In the genomic region with DNA sequence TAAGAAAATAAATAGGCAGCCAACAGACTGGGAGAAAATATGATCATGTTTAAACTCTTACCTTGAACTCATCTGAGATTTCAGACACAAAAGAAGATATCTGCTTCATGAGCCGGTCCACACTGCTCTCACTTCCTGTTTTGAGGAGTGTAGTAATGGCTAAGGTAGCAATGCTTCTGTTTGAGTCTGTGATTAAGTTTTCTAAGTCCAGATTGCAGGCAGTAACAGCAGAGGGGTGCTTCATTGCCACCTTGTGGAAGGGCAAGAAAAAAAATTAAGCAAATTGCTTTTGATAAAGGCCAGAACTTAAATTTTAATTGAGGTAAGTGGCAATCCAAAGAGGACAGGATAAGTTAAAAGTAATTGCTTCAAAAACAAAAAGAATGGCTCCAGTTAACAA, we compare ENCODE assay signal across 7 cellular contexts.
DNase-seq lines count a peak whose midpoint lies in the region; ATAC-seq and TF ChIP-seq lines count a peak whose summit lies in the region.

No MANE protein-coding gene starts in this region.

- no peaks in the 10 kb centered on the region for H3K27me3 Mint-ChIP-seq in WTC11 (ENCODE audit: low read depth)
- H3K27me3 Mint-ChIP-seq in naive B cell, result no peaks in the 10 kb centered on the region

- H3K4me3 Mint-ChIP-seq in WTC11 (no peak overlapping the region), naive B cell (no peak overlapping the region)

- ATAC-seq in GM21576 (IDR thresholded peaks at IDR 0.05; ENCODE audit: unreplicated experiment) (peak; percentile 87), WTC11 (peak; percentile 48), naive B cell (ENCODE audit: low read depth in 2 of 2) (peak; percentile 83 to 87)

- H3K27ac Mint-ChIP-seq in WTC11, result no peak overlapping the region
- peak overlapping the region in 1 of 6 donors; percentile 26 for H3K27ac Mint-ChIP-seq in naive B cell

- TF ChIP-seq CTCF in KMS-11 (conservative IDR thresholded peaks at IDR 0.05; ENCODE audit: low read depth, low read length), result peak; percentile 59
- TF ChIP-seq CTCF in WTC11 (IDR thresholded peaks at IDR 0.05), result no peak

- no peaks in the 10 kb centered on the region for H3K4me1 ChIP-seq in KMS-11 (ENCODE audit: low read depth, poor library complexity, severe bottlenecking)

- POLR2A ChIA-PET in WTC11 (lab: Charles Lee), result no interaction called here

- H3K4me2 ChIP-seq in KMS-11, result no peak overlapping the region

- CTCF ChIA-PET in WTC11 (lab: Charles Lee), result no interaction called here

- no peak overlapping the region for H3K9ac ChIP-seq in KMS-11

- peaks cover 13% of the 10 kb centered on the region for H3K36me3 Mint-ChIP-seq in WTC11
- H3K36me3 Mint-ChIP-seq in naive B cell, result peaks cover 5 to 11% of the 10 kb centered on the region in 2 donors

- no peak overlapping the region for H3K4me3 ChIP-seq in KMS-11 (IDR thresholded peaks at IDR 0.05; ENCODE audit: insufficient read depth, low read depth, low read length)

- H3K27ac ChIP-seq in KMS-11, result no peak overlapping the region

- H2AFZ ChIP-seq in KMS-11 (ENCODE audit: low read depth), result no peak overlapping the region

- no peaks in the 10 kb centered on the region for H4K20me1 ChIP-seq in KMS-11 (ENCODE audit: insufficient read depth)

- no peaks in the 10 kb centered on the region for H3K4me1 Mint-ChIP-seq in WTC11
- peaks cover 0 to 5% (median 0%) of the 10 kb centered on the region in 3 donors for H3K4me1 Mint-ChIP-seq in naive B cell

- H3K79me2 ChIP-seq in KMS-11 (ENCODE audit: insufficient read depth, low read depth), result no peaks in the 10 kb centered on the region

- peak; percentile 2 for DNase-seq in GM04503 (ENCODE audit: low read depth)
- no peak for DNase-seq in WTC11 (ENCODE audit: low spot score)
- peak; percentile 40 for DNase-seq in naive B cell
- DNase-seq in superior temporal gyrus (ENCODE audit: extremely low spot score), result no peak
- no peak for DNase-seq in epidermal melanocyte (ENCODE audit: insufficient read length, low spot score)

- H3K36me3 ChIP-seq in KMS-11 (ENCODE audit: insufficient read depth), result no peaks in the 10 kb centered on the region

- H3K27me3 ChIP-seq in KMS-11 (ENCODE audit: insufficient read depth, low read depth), result no peaks in the 10 kb centered on the region

- H3K9me3 Mint-ChIP-seq in WTC11 (peaks cover 13% of the 10 kb centered on the region), naive B cell (peaks cover 0 to 15% (median 7%) of the 10 kb centered on the region in 7 donors)

TF ChIP-seq in WTC11, 78 proteins besides CTCF, POLR2A, EP300 and RAD21:
- TF ChIP-seq ATF1 (CRISPR knock-in tag; IDR thresholded peaks at IDR 0.05), result no peak
- TF ChIP-seq, protein P1, sequence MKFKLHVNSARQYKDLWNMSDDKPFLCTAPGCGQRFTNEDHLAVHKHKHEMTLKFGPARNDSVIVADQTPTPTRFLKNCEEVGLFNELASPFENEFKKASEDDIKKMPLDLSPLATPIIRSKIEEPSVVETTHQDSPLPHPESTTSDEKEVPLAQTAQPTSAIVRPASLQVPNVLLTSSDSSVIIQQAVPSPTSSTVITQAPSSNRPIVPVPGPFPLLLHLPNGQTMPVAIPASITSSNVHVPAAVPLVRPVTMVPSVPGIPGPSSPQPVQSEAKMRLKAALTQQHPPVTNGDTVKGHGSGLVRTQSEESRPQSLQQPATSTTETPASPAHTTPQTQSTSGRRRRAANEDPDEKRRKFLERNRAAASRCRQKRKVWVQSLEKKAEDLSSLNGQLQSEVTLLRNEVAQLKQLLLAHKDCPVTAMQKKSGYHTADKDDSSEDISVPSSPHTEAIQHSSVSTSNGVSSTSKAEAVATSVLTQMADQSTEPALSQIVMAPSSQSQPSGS (CRISPR knock-in tag; IDR thresholded peaks at IDR 0.05; ENCODE audit: borderline replicate concordance, low read depth), result no peak
- TF ChIP-seq, protein P2, sequence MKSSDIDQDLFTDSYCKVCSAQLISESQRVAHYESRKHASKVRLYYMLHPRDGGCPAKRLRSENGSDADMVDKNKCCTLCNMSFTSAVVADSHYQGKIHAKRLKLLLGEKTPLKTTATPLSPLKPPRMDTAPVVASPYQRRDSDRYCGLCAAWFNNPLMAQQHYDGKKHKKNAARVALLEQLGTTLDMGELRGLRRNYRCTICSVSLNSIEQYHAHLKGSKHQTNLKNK (CRISPR knock-in tag; IDR thresholded peaks at IDR 0.05), result no peak

Comparison
In these comparisons a context has a peak if more than half of its experiments do, and no peak if none do; other contexts are left out.
1. DNase-seq: peak in GM04503 (single experiment) and naive B cell (single experiment); none in WTC11 (single experiment), superior temporal gyrus (single experiment) and epidermal melanocyte (single experiment).
2. Peak in every context shown above with its lines, with median percentiles within 50 percentile points of each other: ATAC-seq.